ENCODE assay signal across 17 cellular contexts in genomic region chr19:18396471-18397241, GRCh38. TPM values are rescaled to one million over a fixed set of nuclear protein-coding genes. Genes with fewer than 3 reads are reported as not detected.
DNase-seq lines count a peak whose midpoint lies in the region; ATAC-seq, FAIRE-seq and TF ChIP-seq lines count a peak whose summit lies in the region.
"Had no signal": no experiment of that assay in that cellular context is flagged by ENCODE, and none has a peak within 500 bp of the region (broad histone marks: within the 10 kb centered on the region; RNA-seq: fewer than 3 reads in every experiment).

No MANE protein-coding gene starts in this region.

- POLR2A ChIA-PET in K562 (lab: Yijun Ruan, JAX), result interaction anchor here (0.7 to 2.5 kb wide), 3 partner anchors 8 to 111 kb away, joined by 3 to 28 read pairs (median 5); partner anchors contain the start of gene GDF15

- TF ChIP-seq EP300 in K562 (IDR thresholded peaks at IDR 0.05; ENCODE audit: low read length) (no peak), suprapubic skin (IDR thresholded peaks at IDR 0.05) (no peak)

- intact Hi-C loops in K562 (cut with micrococcal nuclease), result no loop called here

- H3K4ac ChIP-seq in mesenchymal stem cell (ENCODE audit: low read depth in 1 of 2, low read length in 2 of 2), result peak overlapping the region in 1 of 2 experiments; percentile 10

- DNase-seq in NOMO-1 treated with DMSO at 0.1 percent for 48 hours (lab: John Stamatoyannopoulos, UW; ENCODE audit: unreplicated experiment) (peak; percentile 26), NOMO-1 treated with dmso at 0.1 percent for 144 hours (lab: John Stamatoyannopoulos, UW; ENCODE audit: unreplicated experiment) (no peak), K562 (ENCODE audit: extremely low read depth in 1 of 4, low spot score in 3 of 4) (no peak), mesenchymal stem cell (no peak), suprapubic skin (ENCODE audit: low spot score in 2 of 2) (no peak)
- DNase-seq: 8988T; activated CD4-positive, alpha-beta T cell treated with anti-CD3 and anti-CD28 coated beads for 1 hour; CD4-positive, alpha-beta memory T cell; cortex of kidney; NCI-H1417; NCI-H2227 treated with DMSO at 0.1 percent for 48 hours; stimulated activated CD4-positive, alpha-beta T cell treated with anti-CD3 and anti-CD28 coated beads, Interleukin-4, amount 100 ng/mL, for 4 hours had no signal

- H3K27ac ChIP-seq in K562 (ENCODE audit: extremely low read depth, low read depth, low read length), result no peak overlapping the region
- H3K27ac ChIP-seq in mesenchymal stem cell (ENCODE audit: low read length, poor library complexity, severe bottlenecking), result no peak overlapping the region
- no peak overlapping the region for H3K27ac ChIP-seq in suprapubic skin

- H3K79me2 ChIP-seq in K562 (ENCODE audit: control insufficient read depth, insufficient read depth, low read length), result no peaks in the 10 kb centered on the region

- TF ChIP-seq CTCF in K562 (IDR thresholded peaks at IDR 0.05 in 2 of 3, conservative IDR thresholded peaks at IDR 0.05 in 1 of 3; ENCODE audit: insufficient read depth in 2 of 3, low read depth in 1 of 3, low read length in 3 of 3) (no peak), suprapubic skin (IDR thresholded peaks at IDR 0.05) (no peak)

- H2AFZ ChIP-seq in K562 (ENCODE audit: low read depth, low read length), result peak overlapping the region; percentile 78; the same call in 1 of the 2 replicates
- H2AFZ ChIP-seq in mesenchymal stem cell (ENCODE audit: low read depth, low read length), result no peak overlapping the region

- H3K9ac ChIP-seq in K562 (ENCODE audit: insufficient read depth in 1 of 2, low read depth in 2 of 2, low read length in 2 of 2) (peak overlapping the region in 1 of 2 experiments; percentile 82; a peak in 2 of 4 replicates), mesenchymal stem cell (ENCODE audit: low read length) (no peak overlapping the region)

- no peak overlapping the region for H4K8ac ChIP-seq in mesenchymal stem cell (ENCODE audit: low read length)

- no peaks in the 10 kb centered on the region for H3K9me1 ChIP-seq in K562 (ENCODE audit: control insufficient read depth, insufficient read depth, low read length)

- TF ChIP-seq POLR2A in K562 (conservative IDR thresholded peaks at IDR 0.05) (no peak), suprapubic skin (IDR thresholded peaks at IDR 0.05) (no peak)

- H3K79me1 ChIP-seq in mesenchymal stem cell (replicated peaks; ENCODE audit: low read length, poor library complexity, severe bottlenecking), result no peaks in the 10 kb centered on the region

- WGBS in K562 (ENCODE audit: insufficient coverage, low coverage, missing lambda C conversion rate), result 62% methylated on average over 34 of the region's 37 CpGs
- 85% methylated on average over 37 of the region's 37 CpGs for WGBS in mesenchymal stem cell
- WGBS in suprapubic skin, result 64% methylated on average over 7 of the region's 37 CpGs

- ATAC-seq in K562 (no peak), HG03196 (IDR thresholded peaks at IDR 0.05; ENCODE audit: unreplicated experiment) (no peak), HG02642 (IDR thresholded peaks at IDR 0.05; ENCODE audit: poor library complexity, unreplicated experiment) (no peak), HG02938 (IDR thresholded peaks at IDR 0.05; ENCODE audit: unreplicated experiment) (no peak)

- peaks cover 12 to 25% of the 10 kb centered on the region in 2 experiments for H3K4me1 ChIP-seq in K562 (replicated peaks in 1 of 2; ENCODE audit: control insufficient read depth in 2 of 2, insufficient read depth in 2 of 2, low read length in 2 of 2)
- H3K4me1 ChIP-seq in mesenchymal stem cell (ENCODE audit: control insufficient read depth, insufficient read depth, low read depth, low read length), result peaks cover 16% of the 10 kb centered on the region
- peaks cover 13% of the 10 kb centered on the region for H3K4me1 ChIP-seq in suprapubic skin

- H3K23ac ChIP-seq in mesenchymal stem cell (ENCODE audit: low read length in 2 of 2), result no peak overlapping the region

- no peaks in the 10 kb centered on the region for H4K20me1 ChIP-seq in K562 (replicated peaks; ENCODE audit: control insufficient read depth, insufficient read depth, low read length)

- TF ChIP-seq RAD21 in K562 (CRISPR knock-in tag; conservative IDR thresholded peaks at IDR 0.05 in 1 of 2, IDR thresholded peaks at IDR 0.05 in 1 of 2), result no peak

- H3K36me3 ChIP-seq in K562 (ENCODE audit: control insufficient read depth, insufficient read depth, low read length), result no peaks in the 10 kb centered on the region
- no peaks in the 10 kb centered on the region for H3K36me3 ChIP-seq in mesenchymal stem cell (ENCODE audit: control insufficient read depth in 1 of 2, insufficient read depth in 2 of 2, low read depth in 1 of 2, low read length in 2 of 2)
- no peaks in the 10 kb centered on the region for H3K36me3 ChIP-seq in suprapubic skin

- peak overlapping the region; percentile 53 to 81 for H2BK12ac ChIP-seq in mesenchymal stem cell (ENCODE audit: low read length in 2 of 2)

- H3K18ac ChIP-seq in mesenchymal stem cell (ENCODE audit: low read depth in 1 of 2, low read length in 2 of 2), result peak overlapping the region; percentile 5 to 46

- H2BK15ac ChIP-seq in mesenchymal stem cell (ENCODE audit: low read depth, poor library complexity, severe bottlenecking), result peak overlapping the region; percentile 17

- no peaks in the 10 kb centered on the region for H3K27me3 ChIP-seq in K562 (ENCODE audit: control insufficient read depth in 2 of 2, insufficient read depth in 2 of 2, low read length in 2 of 2)
- H3K27me3 ChIP-seq in mesenchymal stem cell (ENCODE audit: control insufficient read depth in 1 of 2, insufficient read depth in 1 of 2, low read length in 2 of 2), result peaks cover 0 to 19% of the 10 kb centered on the region in 2 experiments
- peaks cover 11% of the 10 kb centered on the region for H3K27me3 ChIP-seq in suprapubic skin

- no TSS peak for BruUV-seq in K562 (replicated peaks; lab: Mats Ljungman, UMichigan)

- H3K4me3 ChIP-seq in K562 (peak overlapping the region; percentile 27; the same call in 1 of the 2 replicates), mesenchymal stem cell (ENCODE audit: insufficient read depth in 1 of 2, low read depth in 1 of 2, low read length in 2 of 2) (no peak overlapping the region), suprapubic skin (peak overlapping the region; percentile 34)
- H3K4me3 ChIP-seq: mucosa of descending colon had no signal

- H3K9me3 ChIP-seq in K562 (replicated peaks; ENCODE audit: control insufficient read depth, insufficient read depth, low read depth, low read length), result no peaks in the 10 kb centered on the region
- no peaks in the 10 kb centered on the region for H3K9me3 ChIP-seq in mesenchymal stem cell (ENCODE audit: control insufficient read depth, low read length)
- no peaks in the 10 kb centered on the region for H3K9me3 ChIP-seq in suprapubic skin
- H3K9me3 ChIP-seq: mucosa of descending colon had no signal

- H4K91ac ChIP-seq in mesenchymal stem cell (ENCODE audit: low read length), result peak overlapping the region; percentile 52

- no peak overlapping the region for H2AK5ac ChIP-seq in mesenchymal stem cell (ENCODE audit: low read length, severe bottlenecking)

- H2BK120ac ChIP-seq in mesenchymal stem cell (ENCODE audit: low read depth, low read length), result no peak overlapping the region

- H3K4me2 ChIP-seq in K562 (ENCODE audit: insufficient read depth, low read length), result peak overlapping the region; percentile 74; the same call in 1 of the 2 replicates
- H3K4me2 ChIP-seq in mesenchymal stem cell (ENCODE audit: low read length, poor library complexity, severe bottlenecking), result no peak overlapping the region

- H2BK5ac ChIP-seq in mesenchymal stem cell (ENCODE audit: low read depth, low read length, poor library complexity, severe bottlenecking), result no peak overlapping the region

- H3K14ac ChIP-seq in mesenchymal stem cell (ENCODE audit: low read length in 2 of 2), result no peak overlapping the region

- CTCF ChIA-PET in K562 (lab: Yijun Ruan, JAX; ENCODE audit: low intra/inter-chr PET ratio), result no interaction called here

- no peak for FAIRE-seq in K562 (lab: Jason Lieb, UNC)
- FAIRE-seq: GM19239 had no signal

- in situ Hi-C loops in K562 (cut with MboI), result no loop called here

RNA-seq across cellular contexts. Expression of gene LRRC25, which starts 0.8 kb away (rescaled TPM):
- 0.25 TPM in 1 of 2 replicates, not detected in the other for total RNA-seq in K562 (2011; cell fraction: chromatin; rRNA removed; ENCODE audit: low replicate concordance)
- total RNA-seq in K562 (2011; cell fraction: nucleolus; rRNA removed), result 0.39 and 0.50 TPM in 2 replicates
- total RNA-seq in K562 (2011; cell fraction: nucleoplasm; rRNA removed), result 0.22 TPM in 1 of 2 replicates, not detected in the other
- 0.18 and 0.29 TPM in 2 replicates for total RNA-seq in K562 (2014; rRNA removed)
- 0.07 TPM in 1 of 2 replicates, not detected in the other for total RNA-seq in K562 (2014; rRNA removed; fragmentation: Illumina TruSeq; extraction: Trizol)
- total RNA-seq in K562 (2015; rRNA removed; fragmentation: Illumina TruSeq; extraction: Trizol), result 0.30 and 0.36 TPM in 2 replicates
- 0.09 and 0.22 TPM in 2 replicates for total RNA-seq in K562 (2021)
- polyA plus RNA-seq in K562 (2011; rRNA removed), result 0.10 and 0.42 TPM in 2 replicates
- 0.31 and 0.41 TPM in 2 replicates for polyA plus RNA-seq in K562 (2011; cell fraction: cytosol; rRNA removed)
- 0.20 and 0.53 TPM in 2 replicates for polyA plus RNA-seq in K562 (2011; cell fraction: nucleus; rRNA removed)
- 0.33 and 1.1 TPM in 2 replicates for polyA plus RNA-seq in K562 (2012)
- polyA plus RNA-seq in K562 (2014; fragmentation: Illumina TruSeq; extraction: Trizol), result 0.10 and 0.25 TPM in 2 replicates
- not detected for polyA plus RNA-seq in K562 (2014; fragmentation: Nextera tagmentation; extraction: Ambion mirVana)
- 0.08 TPM in 1 of 2 replicates, not detected in the other for polyA plus RNA-seq in K562 (2014; rRNA removed)
- 0.11 and 0.18 TPM in 2 replicates for polyA minus RNA-seq in K562 (2011; rRNA and poly(A)+ RNA removed)
- 0.57 and 1.1 TPM in 2 replicates for polyA minus RNA-seq in K562 (2011; cell fraction: cytosol; rRNA and poly(A)+ RNA removed)
- 0.13 and 0.67 TPM in 2 replicates for polyA minus RNA-seq in K562 (2011; cell fraction: nucleus; rRNA and poly(A)+ RNA removed)
- 1.0 TPM for polyA plus RNA-seq in mesenchymal stem cell (2013, experiment 1 of 2)
- polyA plus RNA-seq in mesenchymal stem cell (2013, experiment 2 of 2), result 1.1 TPM
- total RNA-seq in suprapubic skin, result under 1 TPM in 3 of 4 donors, not detected in 1; 0.59 to 0.79 (median 0.73) TPM

RNA-seq across cellular contexts. Expression of gene GDF15, which starts 10.7 kb away (rescaled TPM):
- 25.1 and 116 TPM in 2 replicates for total RNA-seq in K562 (2011; cell fraction: chromatin; rRNA removed; ENCODE audit: low replicate concordance)
- 214 and 262 TPM in 2 replicates for total RNA-seq in K562 (2011; cell fraction: nucleolus; rRNA removed)
- 94.6 and 109 TPM in 2 replicates for total RNA-seq in K562 (2011; cell fraction: nucleoplasm; rRNA removed)
- total RNA-seq in K562 (2014; rRNA removed) (78.0 and 82.4 TPM in 2 replicates), K562 (2014; rRNA removed; fragmentation: Illumina TruSeq; extraction: Trizol) (7.3 TPM in 2 replicates), K562 (2015; rRNA removed; fragmentation: Illumina TruSeq; extraction: Trizol) (10.1 and 11.0 TPM in 2 replicates), K562 (2021) (69.8 and 74.5 TPM in 2 replicates), suprapubic skin (under 1 TPM in 3 of 4 donors, not detected in 1; 0.57 to 0.89 (median 0.86) TPM)
- polyA plus RNA-seq in K562 (2011; rRNA removed) (12.5 TPM in 2 replicates), K562 (2014; fragmentation: Illumina TruSeq; extraction: Trizol) (19.3 and 47.1 TPM in 2 replicates), K562 (2014; fragmentation: Nextera tagmentation; extraction: Ambion mirVana) (1 to 10 TPM; 2.3 to 2.9 TPM), K562 (2014; rRNA removed) (57.2 and 67.4 TPM in 2 replicates)
- polyA plus RNA-seq in K562 (2011; cell fraction: cytosol; rRNA removed), result 31.8 and 127 TPM in 2 replicates
- 21.6 and 59.4 TPM in 2 replicates for polyA plus RNA-seq in K562 (2011; cell fraction: nucleus; rRNA removed)
- 50.1 and 369 TPM in 2 replicates for polyA plus RNA-seq in K562 (2012)
- polyA minus RNA-seq in K562 (2011; rRNA and poly(A)+ RNA removed), result 2.4 and 5.6 TPM in 2 replicates
- 31.8 and 32.2 TPM in 2 replicates for polyA minus RNA-seq in K562 (2011; cell fraction: cytosol; rRNA and poly(A)+ RNA removed)
- polyA minus RNA-seq in K562 (2011; cell fraction: nucleus; rRNA and poly(A)+ RNA removed), result 18.5 and 24.2 TPM in 2 replicates
- 355 TPM for polyA plus RNA-seq in mesenchymal stem cell (2013, experiment 1 of 2)
- 348 TPM for polyA plus RNA-seq in mesenchymal stem cell (2013, experiment 2 of 2)
- polyA plus RNA-seq: CD4-positive, alpha-beta memory T cell had no signal

RNA-seq across cellular contexts. Expression of gene SSBP4, which starts 22.5 kb away (rescaled TPM):
- total RNA-seq in K562 (2011; cell fraction: chromatin; rRNA removed; ENCODE audit: low replicate concordance), result 28.5 and 141 TPM in 2 replicates
- 209 and 228 TPM in 2 replicates for total RNA-seq in K562 (2011; cell fraction: nucleolus; rRNA removed)
- 68.6 and 76.2 TPM in 2 replicates for total RNA-seq in K562 (2011; cell fraction: nucleoplasm; rRNA removed)
- total RNA-seq in K562 (2014; rRNA removed) (125 and 188 TPM in 2 replicates), K562 (2014; rRNA removed; fragmentation: Illumina TruSeq; extraction: Trizol) (21.2 and 21.4 TPM in 2 replicates), K562 (2015; rRNA removed; fragmentation: Illumina TruSeq; extraction: Trizol) (72.3 and 76.3 TPM in 2 replicates), K562 (2021) (189 TPM in 2 replicates), suprapubic skin (10 to 100 TPM; 18.1 to 30.5 (median 27.4) TPM)
- polyA plus RNA-seq in K562 (2011; rRNA removed) (20.1 and 25.9 TPM in 2 replicates), K562 (2014; fragmentation: Illumina TruSeq; extraction: Trizol) (39.0 and 114 TPM in 2 replicates), K562 (2014; fragmentation: Nextera tagmentation; extraction: Ambion mirVana) (1 to 10 TPM; 1.1 to 1.9 TPM), K562 (2014; rRNA removed) (119 and 133 TPM in 2 replicates)
- polyA plus RNA-seq in K562 (2011; cell fraction: cytosol; rRNA removed), result 25.4 and 118 TPM in 2 replicates
- 134 and 296 TPM in 2 replicates for polyA plus RNA-seq in K562 (2011; cell fraction: nucleus; rRNA removed)
- 81.3 and 110 TPM in 2 replicates for polyA plus RNA-seq in K562 (2012)
- 3.6 and 7.0 TPM in 2 replicates for polyA minus RNA-seq in K562 (2011; rRNA and poly(A)+ RNA removed)
- 37.3 and 43.8 TPM in 2 replicates for polyA minus RNA-seq in K562 (2011; cell fraction: cytosol; rRNA and poly(A)+ RNA removed)
- polyA minus RNA-seq in K562 (2011; cell fraction: nucleus; rRNA and poly(A)+ RNA removed), result 85.0 and 105 TPM in 2 replicates
- 88.5 TPM for polyA plus RNA-seq in mesenchymal stem cell (2013, experiment 1 of 2)
- 97.4 TPM for polyA plus RNA-seq in mesenchymal stem cell (2013, experiment 2 of 2)

RNA-seq across cellular contexts. Expression of gene ISYNA1, which starts 41.3 kb away (rescaled TPM):
- total RNA-seq in K562 (2011; cell fraction: chromatin; rRNA removed; ENCODE audit: low replicate concordance), result 155 and 651 TPM in 2 replicates
- 616 and 678 TPM in 2 replicates for total RNA-seq in K562 (2011; cell fraction: nucleolus; rRNA removed)
- 226 and 284 TPM in 2 replicates for total RNA-seq in K562 (2011; cell fraction: nucleoplasm; rRNA removed)
- total RNA-seq in K562 (2014; rRNA removed) (180 and 202 TPM in 2 replicates), K562 (2014; rRNA removed; fragmentation: Illumina TruSeq; extraction: Trizol) (14.6 and 32.0 TPM in 2 replicates), K562 (2015; rRNA removed; fragmentation: Illumina TruSeq; extraction: Trizol) (93.2 and 96.8 TPM in 2 replicates), K562 (2021) (435 and 460 TPM in 2 replicates), suprapubic skin (10 to 100 TPM in 3 of 4 donors, 1 to 10 TPM in 1; 7.9 to 27.6 (median 21.0) TPM)
- polyA plus RNA-seq in K562 (2011; rRNA removed) (99.3 and 191 TPM in 2 replicates), K562 (2014; fragmentation: Illumina TruSeq; extraction: Trizol) (73.2 and 198 TPM in 2 replicates), K562 (2014; fragmentation: Nextera tagmentation; extraction: Ambion mirVana) (10 to 100 TPM; 21.8 to 57.6 TPM), K562 (2014; rRNA removed) (376 and 380 TPM in 2 replicates)
- 148 and 356 TPM in 2 replicates for polyA plus RNA-seq in K562 (2011; cell fraction: cytosol; rRNA removed)
- polyA plus RNA-seq in K562 (2011; cell fraction: nucleus; rRNA removed), result 1,012 and 1,382 TPM in 2 replicates
- polyA plus RNA-seq in K562 (2012), result 319 and 453 TPM in 2 replicates
- 36.7 and 52.6 TPM in 2 replicates for polyA minus RNA-seq in K562 (2011; rRNA and poly(A)+ RNA removed)
- 173 and 245 TPM in 2 replicates for polyA minus RNA-seq in K562 (2011; cell fraction: cytosol; rRNA and poly(A)+ RNA removed)
- polyA minus RNA-seq in K562 (2011; cell fraction: nucleus; rRNA and poly(A)+ RNA removed), result 114 and 124 TPM in 2 replicates
- polyA plus RNA-seq in mesenchymal stem cell (2013, experiment 1 of 2), result 83.2 TPM
- polyA plus RNA-seq in mesenchymal stem cell (2013, experiment 2 of 2), result 85.1 TPM

RNA-seq across cellular contexts. Expression of gene PGPEP1, which starts 56.3 kb away (rescaled TPM):
- total RNA-seq in K562 (2011; cell fraction: chromatin; rRNA removed; ENCODE audit: low replicate concordance), result 44.2 and 152 TPM in 2 replicates
- total RNA-seq in K562 (2011; cell fraction: nucleolus; rRNA removed), result 93.0 and 102 TPM in 2 replicates
- total RNA-seq in K562 (2011; cell fraction: nucleoplasm; rRNA removed), result 67.2 and 79.3 TPM in 2 replicates
- total RNA-seq in K562 (2014; rRNA removed) (29.5 and 33.8 TPM in 2 replicates), K562 (2014; rRNA removed; fragmentation: Illumina TruSeq; extraction: Trizol) (32.2 and 33.5 TPM in 2 replicates), K562 (2015; rRNA removed; fragmentation: Illumina TruSeq; extraction: Trizol) (37.3 and 38.5 TPM in 2 replicates), K562 (2021) (61.7 and 69.6 TPM in 2 replicates), suprapubic skin (1 to 10 TPM; 4.6 to 8.0 (median 7.6) TPM)
- polyA plus RNA-seq in K562 (2011; rRNA removed) (37.8 and 43.0 TPM in 2 replicates), K562 (2014; fragmentation: Illumina TruSeq; extraction: Trizol) (36.1 and 36.4 TPM in 2 replicates), K562 (2014; fragmentation: Nextera tagmentation; extraction: Ambion mirVana) (10 to 100 TPM in 1 of 2 experiments, 1 to 10 TPM in 1; 10.0 to 13.4 TPM), K562 (2014; rRNA removed) (32.1 and 33.5 TPM in 2 replicates)
- polyA plus RNA-seq in K562 (2011; cell fraction: cytosol; rRNA removed), result 33.8 and 35.3 TPM in 2 replicates
- polyA plus RNA-seq in K562 (2011; cell fraction: nucleus; rRNA removed), result 40.8 and 54.8 TPM in 2 replicates
- polyA plus RNA-seq in K562 (2012), result 28.3 and 41.7 TPM in 2 replicates
- 49.2 and 73.9 TPM in 2 replicates for polyA minus RNA-seq in K562 (2011; rRNA and poly(A)+ RNA removed)
- 39.5 and 43.2 TPM in 2 replicates for polyA minus RNA-seq in K562 (2011; cell fraction: cytosol; rRNA and poly(A)+ RNA removed)
- 33.0 and 37.7 TPM in 2 replicates for polyA minus RNA-seq in K562 (2011; cell fraction: nucleus; rRNA and poly(A)+ RNA removed)
- polyA plus RNA-seq in mesenchymal stem cell (2013, experiment 1 of 2), result 69.3 TPM
- 64.4 TPM for polyA plus RNA-seq in mesenchymal stem cell (2013, experiment 2 of 2)

Comparison
In these comparisons a context has a peak if more than half of its experiments do, and no peak if none do; other contexts are left out.
1. H3K4me3 ChIP-seq: peak in K562 (single experiment) and suprapubic skin (single experiment); none in mesenchymal stem cell (0 of 2).
2. RNA of gene GDF15, which starts 10.7 kb away (total RNA-seq): 7.3 to 262 TPM in K562; 0.57 to 0.89 TPM in suprapubic skin; every median in the first group is over 4 times any median in the second.